20 cellular contexts compared by ENCODE assay signal in genomic region chr17:73791644-73792043, GRCh38.
"Had no signal": no experiment of that assay in that cellular context is flagged by ENCODE, and none has a peak within 500 bp of the region (broad histone marks: within the 10 kb centered on the region; RNA-seq: fewer than 3 reads in every experiment).

No MANE protein-coding gene starts in this region.

- H3K4me3 Mint-ChIP-seq: nephron; stimulated activated effector memory CD8-positive, alpha-beta T cell treated with anti-CD3 and anti-CD28 coated beads, Interleukin-12 subunit alpha, Interleukin-12 subunit beta, amount 100 ng/mL, for 72 hours had no signal

- ATAC-seq: esophagus mucosa; gastrocnemius medialis; left ventricle myocardium superior; lower lobe of right lung; right cardiac atrium; stimulated activated effector memory CD8-positive, alpha-beta T cell treated with anti-CD3 and anti-CD28 coated beads, Interleukin-12 subunit alpha, Interleukin-12 subunit beta, amount 100 ng/mL, for 72 hours had no signal

- H3K4me1 ChIP-seq: gastrocnemius medialis, lower lobe of right lung, prostate gland, sigmoid colon had no signal

- H3K9me3 ChIP-seq: gastrocnemius medialis, lower lobe of right lung, prostate gland, sigmoid colon, thyroid gland had no signal

- DNase-seq: effector CD4-positive, alpha-beta T cell; foreskin fibroblast; gastrocnemius medialis; head of caudate nucleus; left ventricle myocardium superior; lower lobe of right lung; right cardiac atrium; sigmoid colon; stimulated activated CD4-positive, alpha-beta T cell treated with anti-CD3 and anti-CD28 coated beads, Interleukin-2, amount 100 ng/mL, for 24 hours; stimulated activated CD4-positive, alpha-beta T cell treated with anti-CD3 and anti-CD28 coated beads, Interleukin-4, amount 100 ng/mL, for 24 hours; stimulated activated naive CD4-positive, alpha-beta T cell treated with Interleukin-2 at 50 U/mL for 16 hours; stomach; thyroid gland; trophoblast cell had no signal

- H3K27ac ChIP-seq: coronary artery, epithelial cell of prostate, gastrocnemius medialis, lower lobe of right lung, prostate gland, sigmoid colon, stomach, thyroid gland had no signal

- H3K27ac Mint-ChIP-seq: nephron; stimulated activated effector memory CD8-positive, alpha-beta T cell treated with anti-CD3 and anti-CD28 coated beads, Interleukin-12 subunit alpha, Interleukin-12 subunit beta, amount 100 ng/mL, for 72 hours had no signal

- H3K36me3 Mint-ChIP-seq: stimulated activated effector memory CD8-positive, alpha-beta T cell treated with anti-CD3 and anti-CD28 coated beads, Interleukin-12 subunit alpha, Interleukin-12 subunit beta, amount 100 ng/mL, for 72 hours had no signal

- H3K4me3 ChIP-seq: coronary artery, gastrocnemius medialis, lower lobe of right lung, prostate gland, sigmoid colon, stomach, thyroid gland had no signal

- H3K27me3 ChIP-seq: thyroid gland had no signal

- H3K9me3 Mint-ChIP-seq: stimulated activated effector memory CD8-positive, alpha-beta T cell treated with anti-CD3 and anti-CD28 coated beads, Interleukin-12 subunit alpha, Interleukin-12 subunit beta, amount 100 ng/mL, for 72 hours had no signal

- H3K4me1 Mint-ChIP-seq: stimulated activated effector memory CD8-positive, alpha-beta T cell treated with anti-CD3 and anti-CD28 coated beads, Interleukin-12 subunit alpha, Interleukin-12 subunit beta, amount 100 ng/mL, for 72 hours had no signal

- H3K36me3 ChIP-seq: gastrocnemius medialis, lower lobe of right lung, prostate gland, sigmoid colon, stomach, thyroid gland had no signal
